In the genomic region with DNA sequence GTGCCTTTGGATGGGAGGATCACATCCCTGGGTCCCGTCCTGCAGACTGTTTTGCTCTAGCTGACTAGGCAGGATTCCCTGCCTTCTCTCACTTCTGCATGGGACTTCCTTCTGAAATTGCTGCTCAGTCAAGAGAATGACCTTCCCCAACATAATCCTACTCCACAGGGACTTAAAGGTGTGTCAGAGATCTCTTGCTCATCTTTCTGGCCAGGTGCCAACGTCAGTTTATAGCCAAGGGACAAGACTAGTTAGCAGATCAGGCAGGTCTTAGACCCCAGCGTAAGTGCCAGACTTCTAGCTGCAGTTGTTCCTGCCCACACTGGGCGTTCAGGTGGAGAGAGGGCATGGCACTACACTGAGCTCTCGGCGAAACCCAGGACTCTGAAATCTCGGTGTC, we compare ENCODE assay signal across 30 cellular contexts. TPM values are rescaled to one million over a fixed set of nuclear protein-coding genes. Genes with fewer than 3 reads are reported as not detected.
"Had no signal": no experiment of that assay in that cellular context is flagged by ENCODE, and none has a peak within 500 bp of the region (broad histone marks: within the 10 kb centered on the region; RNA-seq: fewer than 3 reads in every experiment).

No MANE protein-coding gene starts in this region.

- H3K27me3 ChIP-seq: ascending aorta, body of pancreas, Peyer's patch, SJCRH30 had no signal

- H3K9ac ChIP-seq: SK-N-SH had no signal

- H3K4me3 ChIP-seq: ascending aorta, body of pancreas, Peyer's patch, SJCRH30 had no signal

- H3K4me1 ChIP-seq: ascending aorta, body of pancreas, SJCRH30 had no signal

- H3K27ac Mint-ChIP-seq: activated CD8-positive, alpha-beta T cell treated with anti-CD3 and anti-CD28 coated beads, Interleukin-2, amount 10 ng/mL, durations not matched to agents 7 days and 5 days; activated naive CD4-positive, alpha-beta T cell treated with anti-CD3 and anti-CD28 coated beads, Interleukin-2, amount 50 U/mL, for 24 hours; activated T-helper 1 cell treated with anti-CD3 and anti-CD28 coated beads, Interleukin-12 subunit alpha, Interleukin-12 subunit beta, Interleukin-2, Interleukin-4 antibody, amounts not matched to agents 30 ng/mL and 10 ng/mL and 1 ng/mL, durations not matched to agents 14 hours and 24 hours and 36 hours; WTC11 had no signal

- H3K4me1 Mint-ChIP-seq: activated naive CD4-positive, alpha-beta T cell treated with anti-CD3 and anti-CD28 coated beads, Interleukin-2, amount 50 U/mL, for 24 hours had no signal

- H3K27ac ChIP-seq: ascending aorta, body of pancreas, Peyer's patch, RWPE1, SJCRH30 had no signal

- H3K36me3 Mint-ChIP-seq: activated naive CD4-positive, alpha-beta T cell treated with anti-CD3 and anti-CD28 coated beads, Interleukin-2, amount 50 U/mL, for 24 hours had no signal

- DNase-seq: activated CD4-positive, alpha-beta T cell treated with anti-CD3 and anti-CD28 coated beads for 48 hours; activated CD4-positive, alpha-beta T cell treated with anti-CD3 and anti-CD28 coated beads, Interleukin-2, amount 50 U/mL, for 4 hours; activated CD4-positive, CD25-positive, alpha-beta regulatory T cell treated with anti-CD3 and anti-CD28 coated beads, Interleukin-2, amount 50 U/mL, for 72 hours; activated CD8-positive, alpha-beta memory T cell treated with anti-CD3 and anti-CD28 coated beads, Interleukin-2, amount 50 U/mL, for 48 hours; activated CD8-positive, alpha-beta T cell treated with anti-CD3 and anti-CD28 coated beads, Interleukin-2, amount 10 ng/mL, durations not matched to agents 7 days and 5 days; activated effector memory CD4-positive, alpha-beta T cell treated with Interleukin-2 at 50 U/mL for 16 hours; activated naive CD4-positive, alpha-beta T cell; activated T-cell treated with anti-CD3 and anti-CD28 coated beads, Interleukin-2, amount 50 U/mL, for 1 hour; body of pancreas; central memory CD4-positive, alpha-beta T cell; NCI-H1048; NCI-H1417; NCI-H1930; NCI-H2171; NCI-H2227 treated with DMSO at 0.1 percent for 48 hours; NCI-H446 treated with DMSO at 0.1 percent for 48 hours; NCI-H524 treated with DMSO at 0.1 percent for 48 hours; NCI-H748 treated with DMSO at 0.1 percent for 48 hours; OCI-M1; Peyer's patch; Right ventricle myocardium superior; SJCRH30; SK-N-SH; T-helper 1 cell had no signal

- H3K9me3 Mint-ChIP-seq: activated naive CD4-positive, alpha-beta T cell treated with anti-CD3 and anti-CD28 coated beads, Interleukin-2, amount 50 U/mL, for 24 hours; activated T-helper 1 cell treated with anti-CD3 and anti-CD28 coated beads, Interleukin-12 subunit alpha, Interleukin-12 subunit beta, Interleukin-2, Interleukin-4 antibody, amounts not matched to agents 30 ng/mL and 10 ng/mL and 1 ng/mL, durations not matched to agents 14 hours and 24 hours and 36 hours had no signal

- H3K4me3 Mint-ChIP-seq: activated CD8-positive, alpha-beta T cell treated with anti-CD3 and anti-CD28 coated beads, Interleukin-2, amount 10 ng/mL, durations not matched to agents 7 days and 5 days; activated naive CD4-positive, alpha-beta T cell treated with anti-CD3 and anti-CD28 coated beads, Interleukin-2, amount 50 U/mL, for 24 hours; activated T-helper 1 cell treated with anti-CD3 and anti-CD28 coated beads, Interleukin-12 subunit alpha, Interleukin-12 subunit beta, Interleukin-2, Interleukin-4 antibody, amounts not matched to agents 30 ng/mL and 10 ng/mL and 1 ng/mL, durations not matched to agents 14 hours and 24 hours and 36 hours; WTC11 had no signal

- H3K9me3 ChIP-seq: ascending aorta, body of pancreas, Peyer's patch, SJCRH30, SK-N-SH had no signal

- ATAC-seq: activated CD8-positive, alpha-beta T cell treated with anti-CD3 and anti-CD28 coated beads, Interleukin-2, amount 10 ng/mL, durations not matched to agents 7 days and 5 days; body of pancreas; WTC11 had no signal

- H3K36me3 ChIP-seq: ascending aorta, Peyer's patch, SJCRH30 had no signal

RNA-seq across cellular contexts. Expression of gene IL1B, which starts 9.5 kb away (rescaled TPM):
- total RNA-seq: activated CD8-positive, alpha-beta T cell treated with anti-CD3 and anti-CD28 coated beads, Interleukin-2, amount 10 ng/mL, durations not matched to agents 7 days and 5 days; ascending aorta; chondrocyte; SJCRH30; WTC11 had no signal
